Comparison of ENCODE assay signal across 8 cellular contexts in genomic region chr22:49852898-49853894, GRCh38. TPM values are rescaled to one million over a fixed set of nuclear protein-coding genes. Genes with fewer than 3 reads are reported as not detected.
DNase-seq lines count a peak whose midpoint lies in the region; ATAC-seq and TF ChIP-seq lines count a peak whose summit lies in the region.

Gene ZBED4 (plus strand): TSS chr22:49853844. CDS start chr22:49883663, 29,819 bp downstream.

- H3K9me3 ChIP-seq in suprapubic skin = no peaks in the 10 kb centered on the region

- TF ChIP-seq CTCF in GM10266 (IDR thresholded peaks at IDR 0.05; ENCODE audit: control insufficient read depth, insufficient read depth, low read depth, missing control alignments) = no peak
- TF ChIP-seq CTCF in suprapubic skin (IDR thresholded peaks at IDR 0.05) = no peak

- H3K27ac Mint-ChIP-seq in activated naive CD4-positive, alpha-beta T cell treated with anti-CD3 and anti-CD28 coated beads, Interleukin-2, amount 50 U/mL, for 72 hours = peak within 1 kb of the TSS; percentile 86 to 98

- peak in 1 of 2 donors; percentile 55 for TF ChIP-seq POLR2A in suprapubic skin (IDR thresholded peaks at IDR 0.05)

- TF ChIP-seq EP300 in suprapubic skin (IDR thresholded peaks at IDR 0.05) = no peak

- no peaks in the 10 kb centered on the region for H3K9me3 Mint-ChIP-seq in activated naive CD4-positive, alpha-beta T cell treated with anti-CD3 and anti-CD28 coated beads, Interleukin-2, amount 50 U/mL, for 72 hours

- H3K36me3 ChIP-seq in suprapubic skin = no peaks in the 10 kb centered on the region

- peak; percentile 73 for ATAC-seq in HG02610 (IDR thresholded peaks at IDR 0.05; ENCODE audit: unreplicated experiment)
- peak; percentile 85 to 87 for ATAC-seq in activated naive CD4-positive, alpha-beta T cell treated with anti-CD3 and anti-CD28 coated beads, Interleukin-2, amount 50 U/mL, for 72 hours

- H3K4me3 ChIP-seq in suprapubic skin = peak within 1 kb of the TSS; percentile 77

- WGBS in suprapubic skin = 0% methylated on average over 6 of the region's 127 CpGs

- peaks cover 5 to 6% of the 10 kb centered on the region in 2 donors for H3K36me3 Mint-ChIP-seq in activated naive CD4-positive, alpha-beta T cell treated with anti-CD3 and anti-CD28 coated beads, Interleukin-2, amount 50 U/mL, for 72 hours

- H3K27ac ChIP-seq in suprapubic skin = peak within 1 kb of the TSS; percentile 95

- H3K4me1 ChIP-seq in suprapubic skin = peaks cover 47% of the 10 kb centered on the region

- peaks cover 24% of the 10 kb centered on the region for H3K27me3 ChIP-seq in suprapubic skin

- peak; percentile 100 for DNase-seq in GM10266 (ENCODE audit: extremely low spot score)
- DNase-seq in NCI-H1092 (lab: John Stamatoyannopoulos, UW) = peak; percentile 77
- peak; percentile 96 for DNase-seq in SKM-1 (lab: John Stamatoyannopoulos, UW; ENCODE audit: unreplicated experiment)
- DNase-seq in activated naive CD4-positive, alpha-beta T cell treated with anti-CD3 and anti-CD28 coated beads, Interleukin-2, amount 50 U/mL, for 72 hours (ENCODE audit: low spot score in 2 of 2) = peak; percentile 100
- peak; percentile 37 for DNase-seq in glomerular endothelial cell (ENCODE audit: extremely low read depth, low read depth, low spot score)
- peak; percentile 53 to 97 (median 92) for DNase-seq in nucleus accumbens (lab: John Stamatoyannopoulos, UW)
- DNase-seq in suprapubic skin (ENCODE audit: low spot score in 2 of 2) = peak; percentile 97 to 98

RNA-seq across cellular contexts. Expression of gene ZBED4, which starts in this region (rescaled TPM):
- 10 to 100 TPM; 18.4 to 20.7 TPM for total RNA-seq in activated naive CD4-positive, alpha-beta T cell treated with anti-CD3 and anti-CD28 coated beads, Interleukin-2, amount 50 U/mL, for 72 hours
- total RNA-seq in glomerular endothelial cell (19.0 and 25.9 TPM in 2 replicates), suprapubic skin (10 to 100 TPM; 11.9 to 19.4 (median 18.2) TPM)

Comparison
In these comparisons a context has a peak if more than half of its experiments do, and no peak if none do; other contexts are left out.
1. Peak in every context shown above with its lines: DNase-seq, ATAC-seq, H3K4me3 ChIP-seq and H3K27ac ChIP-seq.
2. DNase-seq: peak in every context shown above with its lines; median percentile 100 in GM10266; 100 in activated naive CD4-positive, alpha-beta T cell treated with anti-CD3 and anti-CD28 coated beads, Interleukin-2, amount 50 U/mL, for 72 hours; 98 in suprapubic skin; 96 in SKM-1; 92 in nucleus accumbens; 77 in NCI-H1092; 37 in glomerular endothelial cell.